9 cellular contexts compared by ENCODE assay signal in genomic region chr16:70694517-70695218, GRCh38. TPM values are rescaled to one million over a fixed set of nuclear protein-coding genes. Genes with fewer than 3 reads are reported as not detected.
DNase-seq lines count a peak whose midpoint lies in the region; ATAC-seq and TF ChIP-seq lines count a peak whose summit lies in the region.
"Had no signal": no experiment of that assay in that cellular context is flagged by ENCODE, and none has a peak within 500 bp of the region (broad histone marks: within the 10 kb centered on the region; RNA-seq: fewer than 3 reads in every experiment).

No MANE protein-coding gene starts in this region.

- no peak for TF ChIP-seq CTCF in brain (conservative IDR thresholded peaks at IDR 0.05)
- TF ChIP-seq CTCF in lung (IDR thresholded peaks at IDR 0.05; ENCODE audit: control extremely low read depth, extremely low read depth) = no peak
- TF ChIP-seq CTCF in tibial nerve (IDR thresholded peaks at IDR 0.05) = no peak

- TF ChIP-seq EP300 in tibial nerve (IDR thresholded peaks at IDR 0.05) = no peak

- intact Hi-C loops in activated T-helper 2 cell treated with anti-CD3 and anti-CD28 coated beads, Interferon-gamma antibody, Interleukin-2, Interleukin-4, amounts not matched to agents 10 μg/mL and 5 μg/mL and 100 μg/mL, durations not matched to agents 14 hours and 24 hours and 36 hours (cut with micrococcal nuclease) = no loop called here

- peaks cover 0 to 5% (median 0%) of the 10 kb centered on the region in 5 experiments for H3K9me3 Mint-ChIP-seq in brain
- no peaks in the 10 kb centered on the region for H3K9me3 Mint-ChIP-seq in activated T-helper 2 cell treated with anti-CD3 and anti-CD28 coated beads, Interferon-gamma antibody, Interleukin-2, Interleukin-4, amounts not matched to agents 10 μg/mL and 5 μg/mL and 100 μg/mL, durations not matched to agents 14 hours and 24 hours and 36 hours
- H3K9me3 Mint-ChIP-seq: stimulated activated naive CD8-positive, alpha-beta T cell treated with anti-CD3 and anti-CD28 coated beads, Interleukin-15, Interleukin-2, amounts not matched to agents 100 ng/mL and 50 ng/mL, for 24 hours had no signal

- 92 to 95% methylated on average over 11 of the region's 11 CpGs for WGBS in lung, 2 donors
- WGBS in tibial nerve, 2 donors = 75 to 81% methylated on average over 9 to 11 of the region's 11 CpGs

- H3K27ac ChIP-seq in lung (ENCODE audit: low read depth in 1 of 2, low read length in 1 of 2) = peak overlapping the region; percentile 37 to 75
- H3K27ac ChIP-seq in tibial nerve = peak overlapping the region; percentile 5 to 97 (median 86)
- H3K27ac ChIP-seq: KMS-11 had no signal

- ATAC-seq in lung (ENCODE audit: insufficient read depth, low FRiP score) (no peak), GM21381 (IDR thresholded peaks at IDR 0.05; ENCODE audit: unreplicated experiment) (no peak)

- no peaks in the 10 kb centered on the region for H3K9me3 ChIP-seq in lung (ENCODE audit: control insufficient read depth in 2 of 2, insufficient read depth in 1 of 2, low read length in 1 of 2)
- H3K9me3 ChIP-seq in tibial nerve = no peaks in the 10 kb centered on the region

- no peaks in the 10 kb centered on the region for H3K27me3 ChIP-seq in lung (ENCODE audit: control insufficient read depth, insufficient read depth)
- H3K27me3 ChIP-seq in tibial nerve = no peaks in the 10 kb centered on the region

- H3K27me3 Mint-ChIP-seq in brain = no peaks in the 10 kb centered on the region
- H3K27me3 Mint-ChIP-seq in activated T-helper 2 cell treated with anti-CD3 and anti-CD28 coated beads, Interferon-gamma antibody, Interleukin-2, Interleukin-4, amounts not matched to agents 10 μg/mL and 5 μg/mL and 100 μg/mL, durations not matched to agents 14 hours and 24 hours and 36 hours (ENCODE audit: low read depth) = no peaks in the 10 kb centered on the region
- H3K27me3 Mint-ChIP-seq: stimulated activated naive CD8-positive, alpha-beta T cell treated with anti-CD3 and anti-CD28 coated beads, Interleukin-15, Interleukin-2, amounts not matched to agents 100 ng/mL and 50 ng/mL, for 24 hours had no signal

- DNase-seq in M059J (ENCODE audit: low read depth) = peak; percentile 60
- no peak for DNase-seq in lung (ENCODE audit: low spot score)
- DNase-seq in tibial nerve (ENCODE audit: low spot score in 2 of 2) = no peak
- DNase-seq in OCI-M2 (lab: John Stamatoyannopoulos, UW; ENCODE audit: unreplicated experiment) = no peak
- no peak for DNase-seq in activated T-helper 2 cell treated with anti-CD3 and anti-CD28 coated beads, Interferon-gamma antibody, Interleukin-2, Interleukin-4, amounts not matched to agents 10 μg/mL and 5 μg/mL and 100 μg/mL, durations not matched to agents 14 hours and 24 hours and 36 hours (ENCODE audit: low spot score)

- peaks cover 98% of the 10 kb centered on the region for H3K4me1 Mint-ChIP-seq in brain
- H3K4me1 Mint-ChIP-seq in activated T-helper 2 cell treated with anti-CD3 and anti-CD28 coated beads, Interferon-gamma antibody, Interleukin-2, Interleukin-4, amounts not matched to agents 10 μg/mL and 5 μg/mL and 100 μg/mL, durations not matched to agents 14 hours and 24 hours and 36 hours (ENCODE audit: low read depth) = peaks cover 12% of the 10 kb centered on the region

- no peak for TF ChIP-seq POLR2A in tibial nerve (IDR thresholded peaks at IDR 0.05)

- H3K4me3 Mint-ChIP-seq in brain = no peak overlapping the region
- H3K4me3 Mint-ChIP-seq in activated T-helper 2 cell treated with anti-CD3 and anti-CD28 coated beads, Interferon-gamma antibody, Interleukin-2, Interleukin-4, amounts not matched to agents 10 μg/mL and 5 μg/mL and 100 μg/mL, durations not matched to agents 14 hours and 24 hours and 36 hours (ENCODE audit: low read depth) = no peak overlapping the region
- H3K4me3 Mint-ChIP-seq: stimulated activated naive CD8-positive, alpha-beta T cell treated with anti-CD3 and anti-CD28 coated beads, Interleukin-15, Interleukin-2, amounts not matched to agents 100 ng/mL and 50 ng/mL, for 24 hours had no signal

- H3K36me3 ChIP-seq in lung (ENCODE audit: control insufficient read depth in 2 of 2, insufficient read depth in 2 of 2, low read length in 2 of 2) (peaks cover 0 to 2% of the 10 kb centered on the region in 2 donors), tibial nerve (peaks cover 0 to 3% (median 0%) of the 10 kb centered on the region in 3 donors)

- H3K36me3 Mint-ChIP-seq in brain = peaks cover 8% of the 10 kb centered on the region
- H3K36me3 Mint-ChIP-seq in activated T-helper 2 cell treated with anti-CD3 and anti-CD28 coated beads, Interferon-gamma antibody, Interleukin-2, Interleukin-4, amounts not matched to agents 10 μg/mL and 5 μg/mL and 100 μg/mL, durations not matched to agents 14 hours and 24 hours and 36 hours (ENCODE audit: low read depth) = no peaks in the 10 kb centered on the region

- H3K4me1 ChIP-seq in lung (ENCODE audit: control insufficient read depth in 2 of 2, insufficient read depth in 2 of 2, low read length in 2 of 2) (peaks cover 18 to 60% of the 10 kb centered on the region in 2 donors), tibial nerve (peaks cover 13 to 97% (median 67%) of the 10 kb centered on the region in 4 donors)

- H3K4me3 ChIP-seq in lung (no peak overlapping the region), tibial nerve (no peak overlapping the region)

- H3K27ac Mint-ChIP-seq in brain = peak overlapping the region; percentile 91 to 100 (median 96)
- no peak overlapping the region for H3K27ac Mint-ChIP-seq in activated T-helper 2 cell treated with anti-CD3 and anti-CD28 coated beads, Interferon-gamma antibody, Interleukin-2, Interleukin-4, amounts not matched to agents 10 μg/mL and 5 μg/mL and 100 μg/mL, durations not matched to agents 14 hours and 24 hours and 36 hours
- H3K27ac Mint-ChIP-seq: stimulated activated naive CD8-positive, alpha-beta T cell treated with anti-CD3 and anti-CD28 coated beads, Interleukin-15, Interleukin-2, amounts not matched to agents 100 ng/mL and 50 ng/mL, for 24 hours had no signal

RNA-seq across cellular contexts. Expression of gene MTSS2, which starts 8.8 kb away (rescaled TPM):
- total RNA-seq in M059J (2014; rRNA removed; shearing (Covaris generic)) = 39.3 and 69.0 TPM in 2 replicates
- polyA plus RNA-seq in brain (ENCODE audit: insufficient read depth, low read depth, low replicate concordance) (231 TPM), lung (10 to 100 TPM; 40.6 to 74.0 TPM)
- total RNA-seq in lung (10 to 100 TPM; 72.5 to 91.3 TPM), tibial nerve (10 to 100 TPM; 24.1 to 40.6 (median 35.4) TPM)
- total RNA-seq in activated T-helper 2 cell treated with anti-CD3 and anti-CD28 coated beads, Interferon-gamma antibody, Interleukin-2, Interleukin-4, amounts not matched to agents 10 μg/mL and 5 μg/mL and 100 μg/mL, durations not matched to agents 14 hours and 24 hours and 36 hours = 1.3 TPM in 2 replicates

RNA-seq across cellular contexts. Expression of gene IL34, which starts 48.3 kb away (rescaled TPM):
- 0.86 TPM in 1 of 2 replicates, not detected in the other for total RNA-seq in M059J (2014; rRNA removed; shearing (Covaris generic))
- polyA plus RNA-seq in brain (ENCODE audit: insufficient read depth, low read depth, low replicate concordance) (6.7 TPM), lung (1 to 10 TPM; 1.5 to 2.7 TPM)
- total RNA-seq in lung (10 to 100 TPM; 11.6 to 13.0 TPM), tibial nerve (10 to 100 TPM; 49.6 to 89.4 (median 60.9) TPM)
- total RNA-seq in activated T-helper 2 cell treated with anti-CD3 and anti-CD28 coated beads, Interferon-gamma antibody, Interleukin-2, Interleukin-4, amounts not matched to agents 10 μg/mL and 5 μg/mL and 100 μg/mL, durations not matched to agents 14 hours and 24 hours and 36 hours = 0.28 TPM in 1 of 2 replicates, not detected in the other

Comparison
In these comparisons a context has a peak if more than half of its experiments do, and no peak if none do; other contexts are left out.
1. RNA of gene MTSS2, which starts 8.8 kb away (total RNA-seq): 72.5 to 91.3 TPM in lung, 39.3 to 69.0 TPM in M059J and 24.1 to 40.6 TPM in tibial nerve; 1.3 TPM in activated T-helper 2 cell treated with anti-CD3 and anti-CD28 coated beads, Interferon-gamma antibody, Interleukin-2, Interleukin-4, amounts not matched to agents 10 μg/mL and 5 μg/mL and 100 μg/mL, durations not matched to agents 14 hours and 24 hours and 36 hours; every median in the first group is over 10 times any median in the second.